8 cellular contexts compared by ENCODE assay signal in genomic region chr3:19948192-19948591, GRCh38. TPM values are rescaled to one million over a fixed set of nuclear protein-coding genes. Genes with fewer than 3 reads are reported as not detected.
A peak's percentile ranks its signal among the peaks of the same experiment; 100 is the strongest.
DNase-seq lines count a peak whose midpoint lies in the region; ATAC-seq, FAIRE-seq and TF ChIP-seq lines count a peak whose summit lies in the region.

No MANE protein-coding gene starts in this region.

- H3K4me1 ChIP-seq in tibial artery = peaks cover 0 to 55% (median 28%) of the 10 kb centered on the region in 4 donors

- no peak for ATAC-seq in GM18505 (IDR thresholded peaks at IDR 0.05; ENCODE audit: unreplicated experiment)

- TF ChIP-seq POLR2A in lower leg skin (IDR thresholded peaks at IDR 0.05) = no peak
- TF ChIP-seq POLR2A in GM18505 (IDR thresholded peaks at IDR 0.05; ENCODE audit: borderline replicate concordance, extremely low read depth, insufficient read depth, insufficient read length) = no peak

- in situ Hi-C loops in astrocyte of the spinal cord (cut with HindIII; ENCODE audit: low sequenced_read_pairs) = no loop called here

- H3K4me1 Mint-ChIP-seq in activated T-cell treated with anti-CD3 and anti-CD28 coated beads, Interleukin-2, amount 50 U/mL, for 24 hours (ENCODE audit: low read depth) = peaks cover 62% of the 10 kb centered on the region

- H3K36me3 Mint-ChIP-seq in activated T-cell treated with anti-CD3 and anti-CD28 coated beads, Interleukin-2, amount 50 U/mL, for 24 hours (ENCODE audit: low read depth) = peaks cover 57% of the 10 kb centered on the region

- H3K4me3 ChIP-seq in astrocyte of the spinal cord (ENCODE audit: low read depth, low read length) = peak overlapping the region; percentile 99
- peak overlapping the region; percentile 70 for H3K4me3 ChIP-seq in lower leg skin (ENCODE audit: low read depth, poor library complexity, severe bottlenecking)
- peak overlapping the region; percentile 86 to 92 for H3K4me3 ChIP-seq in tibial artery

- no peak for FAIRE-seq in HTR-8/SVneo (lab: Jason Lieb, UNC)

- no peak for DNase-seq in activated T-cell treated with anti-CD3 and anti-CD28 coated beads, Interleukin-2, amount 50 U/mL, for 24 hours
- DNase-seq in activated T-cell treated with anti-CD3 and anti-CD28 coated beads, Interleukin-2, amount 50 U/mL, for 1 hour = no peak
- DNase-seq in astrocyte of the spinal cord (ENCODE audit: low read depth, low spot score) (peak; percentile 14), lower leg skin (ENCODE audit: low spot score in 2 of 2) (no peak), tibial artery (no peak), superior temporal gyrus (ENCODE audit: extremely low spot score) (no peak), HTR-8/SVneo (ENCODE audit: insufficient read length, low spot score) (no peak)

- H3K27ac Mint-ChIP-seq in activated T-cell treated with anti-CD3 and anti-CD28 coated beads, Interleukin-2, amount 50 U/mL, for 24 hours = peak overlapping the region; percentile 99

- no peaks in the 10 kb centered on the region for H3K27me3 ChIP-seq in tibial artery

- peaks cover 0 to 10% (median 5%) of the 10 kb centered on the region in 3 donors for H3K36me3 ChIP-seq in tibial artery

- peak overlapping the region; percentile 99 for H3K4me3 Mint-ChIP-seq in activated T-cell treated with anti-CD3 and anti-CD28 coated beads, Interleukin-2, amount 50 U/mL, for 24 hours

- intact Hi-C loops in lower leg skin (cut with DNase I; ENCODE audit: low total_unique reads) = loop anchor here (5.0 kb wide), 1 partner anchor 94 kb away; the partner anchor contains the start of gene KAT2B
- intact Hi-C loops in tibial artery (cut with DNase I; ENCODE audit: low total_unique reads) = loop anchor here (5.0 kb wide), 2 partner anchors 61 to 94 kb away; partner anchors contain the start of gene KAT2B

- no peaks in the 10 kb centered on the region for H3K9me3 ChIP-seq in tibial artery

- H3K27ac ChIP-seq in tibial artery = peak overlapping the region; percentile 97 to 99

- no peaks in the 10 kb centered on the region for H3K9me3 Mint-ChIP-seq in activated T-cell treated with anti-CD3 and anti-CD28 coated beads, Interleukin-2, amount 50 U/mL, for 24 hours

- no peaks in the 10 kb centered on the region for H3K27me3 Mint-ChIP-seq in activated T-cell treated with anti-CD3 and anti-CD28 coated beads, Interleukin-2, amount 50 U/mL, for 24 hours

- TF ChIP-seq CTCF in astrocyte of the spinal cord (IDR thresholded peaks at IDR 0.05; ENCODE audit: low read depth, low read length) (no peak), lower leg skin (IDR thresholded peaks at IDR 0.05) (no peak), tibial artery (IDR thresholded peaks at IDR 0.05) (no peak)

- 1 to 4% methylated on average over 2 of the region's 2 CpGs for WGBS in lower leg skin, 2 donors

RNA-seq across cellular contexts. Expression of gene RAB5A, which starts 1.3 kb away (rescaled TPM):
- total RNA-seq in lower leg skin = 100 to 1,000 TPM; 110 to 168 (median 119) TPM

RNA-seq across cellular contexts. Expression of gene EFHB, which starts 14.2 kb away (rescaled TPM):
- under 1 TPM in 3 of 4 donors, not detected in 1; 0.80 to 0.88 (median 0.88) TPM for total RNA-seq in lower leg skin
